14 cellular contexts compared by ENCODE assay signal in the genomic region with DNA sequence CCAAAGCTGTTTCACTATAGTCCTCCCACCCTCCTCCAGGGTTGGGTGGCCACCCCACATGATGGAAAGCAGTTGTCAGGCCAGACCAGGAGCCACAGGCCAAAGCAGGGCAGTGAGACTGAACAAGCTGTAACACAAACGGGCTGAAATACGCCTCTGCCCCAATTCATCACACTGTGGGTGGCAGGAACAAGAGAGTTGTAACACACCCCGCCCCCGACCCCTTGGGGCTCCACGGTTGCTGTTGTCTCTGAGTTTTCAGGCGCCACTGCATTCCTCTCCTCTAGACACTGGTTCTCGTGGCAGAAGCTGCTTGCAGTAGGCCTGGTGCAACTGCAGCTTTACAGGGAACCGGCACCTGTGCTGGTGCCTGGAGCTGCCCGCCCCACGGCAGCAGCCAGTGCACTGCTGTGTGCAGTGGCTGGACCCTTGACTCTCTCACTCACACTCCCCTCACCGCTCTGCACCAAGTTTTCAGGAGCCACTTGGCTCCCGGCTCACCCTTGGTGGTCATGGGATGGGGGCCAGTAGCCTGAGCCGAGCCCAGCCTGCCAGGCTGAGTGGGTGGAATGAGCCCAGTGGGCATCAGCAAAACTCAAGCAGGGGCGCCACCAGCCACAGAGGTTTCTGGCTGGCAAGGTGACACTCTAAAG.
"Had no signal": no experiment of that assay in that cellular context is flagged by ENCODE, and none has a peak within 500 bp of the region (broad histone marks: within the 10 kb centered on the region; RNA-seq: fewer than 3 reads in every experiment).

No MANE protein-coding gene starts in this region.

- H3K79me2 ChIP-seq: hepatocyte, parathyroid adenoma had no signal

- ATAC-seq: activated CD8-positive, alpha-beta T cell treated with anti-CD3 and anti-CD28 coated beads for 36 hours; esophagus mucosa had no signal

- H3K9me3 ChIP-seq: adrenal gland, transverse colon had no signal

- H3K27ac Mint-ChIP-seq: activated B cell treated with CpG ODN at 0.5 μM for 24 hours; activated CD8-positive, alpha-beta T cell treated with anti-CD3 and anti-CD28 coated beads for 36 hours; activated naive CD4-positive, alpha-beta T cell treated with anti-CD3 and anti-CD28 coated beads, Interleukin-2, amount 50 U/mL, for 24 hours had no signal

- H3K27ac ChIP-seq: adrenal gland, hepatocyte, parathyroid adenoma, transverse colon had no signal

- H3K4me3 Mint-ChIP-seq: activated B cell treated with CpG ODN at 0.5 μM for 24 hours; activated CD8-positive, alpha-beta T cell treated with anti-CD3 and anti-CD28 coated beads for 36 hours; activated naive CD4-positive, alpha-beta T cell treated with anti-CD3 and anti-CD28 coated beads, Interleukin-2, amount 50 U/mL, for 24 hours; activated T-cell treated with anti-CD3 and anti-CD28 coated beads, Interleukin-2, amount 50 U/mL, for 4 hours had no signal

- H3K9me3 Mint-ChIP-seq: activated naive CD4-positive, alpha-beta T cell treated with anti-CD3 and anti-CD28 coated beads, Interleukin-2, amount 50 U/mL, for 24 hours had no signal

- H3K9ac ChIP-seq: parathyroid adenoma had no signal

- H3K36me3 Mint-ChIP-seq: activated naive CD4-positive, alpha-beta T cell treated with anti-CD3 and anti-CD28 coated beads, Interleukin-2, amount 50 U/mL, for 24 hours had no signal

- H3K4me2 ChIP-seq: hepatocyte had no signal

- H3K4me1 ChIP-seq: adrenal gland, parathyroid adenoma, transverse colon had no signal

- H3K4me3 ChIP-seq: adrenal gland, hepatocyte, transverse colon had no signal

- H3K4me1 Mint-ChIP-seq: activated B cell treated with CpG ODN at 0.5 μM for 24 hours; activated naive CD4-positive, alpha-beta T cell treated with anti-CD3 and anti-CD28 coated beads, Interleukin-2, amount 50 U/mL, for 24 hours had no signal

- H3K27me3 Mint-ChIP-seq: activated B cell treated with CpG ODN at 0.5 μM for 24 hours; activated CD8-positive, alpha-beta T cell treated with anti-CD3 and anti-CD28 coated beads for 36 hours; activated naive CD4-positive, alpha-beta T cell treated with anti-CD3 and anti-CD28 coated beads, Interleukin-2, amount 50 U/mL, for 24 hours had no signal

- H3K27me3 ChIP-seq: adrenal gland, hepatocyte, transverse colon had no signal

- H3K36me3 ChIP-seq: adrenal gland, transverse colon had no signal

- DNase-seq: activated B cell treated with CpG ODN at 0.5 μM for 24 hours; activated CD4-positive, alpha-beta T cell treated with anti-CD3 and anti-CD28 coated beads for 48 hours; activated CD8-positive, alpha-beta T cell treated with anti-CD3 and anti-CD28 coated beads for 36 hours; activated effector memory CD4-positive, alpha-beta T cell treated with anti-CD3 and anti-CD28 coated beads, Interleukin-2, amount 50 U/mL, for 16 hours; activated T-cell treated with anti-CD3 and anti-CD28 coated beads, Interleukin-2, amount 50 U/mL, for 4 hours; adrenal gland; stimulated activated CD4-positive, alpha-beta T cell treated with anti-CD3 and anti-CD28 coated beads, Interleukin-4, amount 100 ng/mL, for 1 hour; stimulated activated naive CD4-positive, alpha-beta T cell treated with Interleukin-2 at 50 U/mL for 16 hours; T-helper 2 cell; transverse colon had no signal

- H2AFZ ChIP-seq: hepatocyte, parathyroid adenoma had no signal
